1 cellular context compared by ENCODE assay signal in the genomic region with DNA sequence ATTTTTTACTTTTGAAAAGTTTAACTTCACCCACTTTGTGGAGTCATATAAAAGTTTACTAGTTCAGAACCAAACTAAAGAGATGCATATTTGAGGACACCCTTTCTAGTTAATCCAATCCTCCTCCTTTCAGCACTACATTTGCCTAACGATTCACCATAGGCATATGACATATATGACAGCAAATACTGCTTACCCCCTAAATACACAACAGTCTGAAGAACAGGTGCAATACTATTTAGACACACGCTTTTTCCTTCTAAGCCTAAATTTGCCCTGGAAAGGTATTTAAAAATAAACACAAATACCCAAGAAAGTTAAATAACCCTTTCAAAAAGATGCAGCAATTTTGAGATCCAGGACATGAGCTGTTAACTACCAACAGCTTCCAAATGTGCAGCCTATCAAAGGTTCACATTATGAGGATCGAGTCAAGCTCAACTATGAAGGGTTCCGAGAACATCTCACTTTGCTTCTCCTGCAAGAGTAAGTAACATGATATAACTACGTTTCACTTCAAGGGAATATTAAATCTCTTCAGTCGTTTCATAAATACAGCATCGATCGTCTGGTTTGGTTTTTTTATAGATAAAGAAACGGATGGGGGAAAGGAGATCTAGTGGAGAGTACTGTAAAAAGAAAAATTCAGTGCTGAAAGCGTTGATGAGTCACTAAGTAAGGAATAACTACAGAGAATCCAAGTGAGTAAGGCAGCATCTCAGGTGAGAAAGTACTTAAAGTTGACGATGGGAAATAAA.
TF ChIP-seq lines count a peak whose summit lies in the region.

No MANE protein-coding gene starts in this region.

TF ChIP-seq in H1, 55 proteins besides CTCF, POLR2A, EP300 and RAD21 (continued from another document):
- no peak for TF ChIP-seq FOSL1 (IDR thresholded peaks at IDR 0.05; ENCODE audit: insufficient read depth, low read depth, low read length)
- TF ChIP-seq JUN (IDR thresholded peaks at IDR 0.05; ENCODE audit: low read depth, low read length) = no peak
- no peak for TF ChIP-seq SIRT6 (IDR thresholded peaks at IDR 0.05; ENCODE audit: low read length)
TF ChIP-seq in H1: peak in this region for 0.
